Comparison of ENCODE assay signal across 2 cellular contexts in the genomic region with DNA sequence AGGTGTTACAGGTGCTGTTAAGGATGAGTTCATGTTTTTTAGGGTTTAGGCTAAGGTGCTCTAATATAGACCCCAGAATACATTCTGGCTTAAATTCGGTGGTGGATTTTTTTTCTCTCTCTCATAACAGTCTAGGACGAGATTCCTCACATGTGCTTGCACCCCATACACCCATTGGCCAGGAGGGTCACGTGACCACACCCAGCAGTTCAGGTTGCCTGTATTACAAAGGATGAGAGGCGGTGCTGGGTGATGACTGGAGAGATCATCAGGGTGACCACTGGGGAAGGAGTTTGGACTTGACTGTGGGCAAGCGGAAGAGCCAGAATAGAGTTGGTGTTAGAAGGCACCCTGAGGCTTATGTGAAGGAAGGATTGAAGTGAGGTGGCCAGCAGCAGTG.
TF ChIP-seq lines count a peak whose summit lies in the region.

No MANE protein-coding gene starts in this region.

TF ChIP-seq in Ishikawa, 13 proteins besides CTCF, POLR2A, EP300 and RAD21:
- TF ChIP-seq YY1 (IDR thresholded peaks at IDR 0.05; ENCODE audit: low read depth): no peak
- TF ChIP-seq, protein P1, sequence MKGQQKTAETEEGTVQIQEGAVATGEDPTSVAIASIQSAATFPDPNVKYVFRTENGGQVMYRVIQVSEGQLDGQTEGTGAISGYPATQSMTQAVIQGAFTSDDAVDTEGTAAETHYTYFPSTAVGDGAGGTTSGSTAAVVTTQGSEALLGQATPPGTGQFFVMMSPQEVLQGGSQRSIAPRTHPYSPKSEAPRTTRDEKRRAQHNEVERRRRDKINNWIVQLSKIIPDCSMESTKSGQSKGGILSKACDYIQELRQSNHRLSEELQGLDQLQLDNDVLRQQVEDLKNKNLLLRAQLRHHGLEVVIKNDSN (IDR thresholded peaks at IDR 0.05): peak; percentile 69

TF ChIP-seq in H1, 55 proteins besides CTCF, POLR2A, EP300 and RAD21:
- TF ChIP-seq, protein P2, sequence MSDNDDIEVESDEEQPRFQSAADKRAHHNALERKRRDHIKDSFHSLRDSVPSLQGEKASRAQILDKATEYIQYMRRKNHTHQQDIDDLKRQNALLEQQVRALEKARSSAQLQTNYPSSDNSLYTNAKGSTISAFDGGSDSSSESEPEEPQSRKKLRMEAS (IDR thresholded peaks at IDR 0.05): no peak
- TF ChIP-seq BCL11A (IDR thresholded peaks at IDR 0.05; ENCODE audit: low read depth in 2 of 2, low read length in 2 of 2): no peak
- no peak for TF ChIP-seq GABPA (IDR thresholded peaks at IDR 0.05; ENCODE audit: borderline replicate concordance, insufficient read depth, low read length)
- TF ChIP-seq NRF1 (IDR thresholded peaks at IDR 0.05; ENCODE audit: low read depth, low read length): no peak
- no peak for TF ChIP-seq CBX8 (IDR thresholded peaks at IDR 0.05; ENCODE audit: borderline replicate concordance, low read depth, low read length)
- TF ChIP-seq SRF (IDR thresholded peaks at IDR 0.05; ENCODE audit: low read depth, low read length): no peak
- TF ChIP-seq, protein P3, sequence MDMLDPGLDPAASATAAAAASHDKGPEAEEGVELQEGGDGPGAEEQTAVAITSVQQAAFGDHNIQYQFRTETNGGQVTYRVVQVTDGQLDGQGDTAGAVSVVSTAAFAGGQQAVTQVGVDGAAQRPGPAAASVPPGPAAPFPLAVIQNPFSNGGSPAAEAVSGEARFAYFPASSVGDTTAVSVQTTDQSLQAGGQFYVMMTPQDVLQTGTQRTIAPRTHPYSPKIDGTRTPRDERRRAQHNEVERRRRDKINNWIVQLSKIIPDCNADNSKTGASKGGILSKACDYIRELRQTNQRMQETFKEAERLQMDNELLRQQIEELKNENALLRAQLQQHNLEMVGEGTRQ (IDR thresholded peaks at IDR 0.05; ENCODE audit: low read length): peak; percentile 45; the same call in 1 of the 2 replicates
